Comparison of ENCODE assay signal across 8 cellular contexts in genomic region chr6:69796081-69796626, GRCh38. TPM values are rescaled to one million over a fixed set of nuclear protein-coding genes. Genes with fewer than 3 reads are reported as not detected.
DNase-seq lines count a peak whose midpoint lies in the region; ATAC-seq, FAIRE-seq and TF ChIP-seq lines count a peak whose summit lies in the region.

No MANE protein-coding gene starts in this region.

- no peak for TF ChIP-seq CTCF in kidney (IDR thresholded peaks at IDR 0.05; ENCODE audit: borderline replicate concordance, extremely low read depth, insufficient read depth)

- H3K27ac ChIP-seq in Karpas-422 (ENCODE audit: low read length) (peak overlapping the region; percentile 76), SK-N-MC (peak overlapping the region; percentile 72), kidney (ENCODE audit: low read depth in 2 of 2, low read length in 2 of 2) (peak overlapping the region; percentile 94 to 97)

- peak; percentile 23 for FAIRE-seq in kidney (lab: Jason Lieb, UNC)

- no peaks in the 10 kb centered on the region for H3K27me3 Mint-ChIP-seq in central memory CD8-positive, alpha-beta T cell

- H3K4me1 Mint-ChIP-seq in central memory CD8-positive, alpha-beta T cell, result peaks cover 48% of the 10 kb centered on the region

- peak overlapping the region; percentile 79 for H3K9ac ChIP-seq in Karpas-422 (ENCODE audit: low read length)
- peak overlapping the region; percentile 75 for H3K9ac ChIP-seq in SK-N-MC (ENCODE audit: insufficient read length)
- peak overlapping the region; percentile 81 to 92 for H3K9ac ChIP-seq in kidney (ENCODE audit: low read length in 2 of 2)

- no peaks in the 10 kb centered on the region for H4K20me1 ChIP-seq in Karpas-422 (ENCODE audit: insufficient read depth, low read depth, low read length)

- peak; percentile 52 for DNase-seq in ELR (ENCODE audit: low read depth)
- peak; percentile 74 for DNase-seq in Karpas-422
- DNase-seq in SK-N-MC (ENCODE audit: low read depth, low spot score), result no peak
- DNase-seq in central memory CD8-positive, alpha-beta T cell (ENCODE audit: low spot score in 2 of 2), result peak; percentile 35 to 56
- DNase-seq in kidney, result no peak
- DNase-seq in stimulated activated CD4-positive, alpha-beta T cell treated with anti-CD3 and anti-CD28 coated beads, Interleukin-2, amount 100 ng/mL, for 4 hours (ENCODE audit: low read depth), result peak; percentile 22
- DNase-seq in middle frontal gyrus (ENCODE audit: extremely low spot score, low spot score), result no peak

- peak overlapping the region; percentile 91 for H3K4me3 Mint-ChIP-seq in central memory CD8-positive, alpha-beta T cell

- no peaks in the 10 kb centered on the region for H3K9me2 ChIP-seq in Karpas-422 (replicated peaks; ENCODE audit: insufficient read depth, low read length)

- peak overlapping the region; percentile 82 for H3K4me2 ChIP-seq in Karpas-422 (ENCODE audit: low read depth, low read length, poor library complexity, severe bottlenecking)

- H3K27ac Mint-ChIP-seq in central memory CD8-positive, alpha-beta T cell (ENCODE audit: low read depth), result peak overlapping the region; percentile 97

- peaks cover 17% of the 10 kb centered on the region for H3K36me3 Mint-ChIP-seq in central memory CD8-positive, alpha-beta T cell (ENCODE audit: insufficient read depth)

- ATAC-seq in GM21576 (IDR thresholded peaks at IDR 0.05; ENCODE audit: unreplicated experiment), result peak; percentile 31
- peak; percentile 59 for ATAC-seq in central memory CD8-positive, alpha-beta T cell (replicated peaks; ENCODE audit: extremely low read depth, poor library complexity, severe bottlenecking)

- H3K9me3 ChIP-seq in Karpas-422 (ENCODE audit: low read length) (no peaks in the 10 kb centered on the region), SK-N-MC (ENCODE audit: low read depth, low read length) (no peaks in the 10 kb centered on the region), kidney (ENCODE audit: control insufficient read depth in 1 of 2, low read length in 2 of 2) (no peaks in the 10 kb centered on the region)

- no peaks in the 10 kb centered on the region for H3K27me3 ChIP-seq in Karpas-422 (ENCODE audit: low read length)

- H3K36me3 ChIP-seq in Karpas-422 (ENCODE audit: insufficient read depth, low read length), result no peaks in the 10 kb centered on the region
- H3K36me3 ChIP-seq in SK-N-MC (ENCODE audit: insufficient read depth, low read length), result no peaks in the 10 kb centered on the region
- no peaks in the 10 kb centered on the region for H3K36me3 ChIP-seq in kidney (ENCODE audit: control insufficient read depth in 1 of 2, insufficient read depth in 2 of 2, low read length in 2 of 2)

- peak overlapping the region; percentile 65 for H3K4me3 ChIP-seq in Karpas-422 (ENCODE audit: low read length)
- H3K4me3 ChIP-seq in SK-N-MC, result peak overlapping the region; percentile 87
- peak overlapping the region; percentile 91 to 95 for H3K4me3 ChIP-seq in kidney (ENCODE audit: low read length in 2 of 2)

- H3K9me3 Mint-ChIP-seq in central memory CD8-positive, alpha-beta T cell, result no peaks in the 10 kb centered on the region

- peaks cover 54% of the 10 kb centered on the region for H3K79me2 ChIP-seq in Karpas-422 (ENCODE audit: low read length)

- H2AFZ ChIP-seq in Karpas-422 (ENCODE audit: low read length), result 0 out of 2 replicates have a peak overlapping the region, but pooled peaks have one; percentile 19

- peaks cover 56% of the 10 kb centered on the region for H3K4me1 ChIP-seq in Karpas-422 (ENCODE audit: low read length)
- peaks cover 10 to 15% of the 10 kb centered on the region in 2 donors for H3K4me1 ChIP-seq in kidney (ENCODE audit: control insufficient read depth in 1 of 2, insufficient read depth in 1 of 2, low read depth in 1 of 2, low read length in 2 of 2)

- intact Hi-C loops in kidney (cut with DNase I), result no loop called here

RNA-seq across cellular contexts. Expression of gene LMBRD1, which starts 0.7 kb away (rescaled TPM):
- 23.5 and 53.6 TPM in 2 replicates for total RNA-seq in Karpas-422 (2014; rRNA removed; shearing (Covaris generic); ENCODE audit: low replicate concordance)
- total RNA-seq in kidney, result 91.3 TPM
- polyA plus RNA-seq in kidney (ENCODE audit: insufficient read depth, low read depth, low replicate concordance), result 102 TPM

Comparison
In these comparisons a context has a peak if more than half of its experiments do, and no peak if none do; other contexts are left out.
1. DNase-seq: peak in ELR (single experiment), Karpas-422 (single experiment), central memory CD8-positive, alpha-beta T cell (2 of 2) and stimulated activated CD4-positive, alpha-beta T cell treated with anti-CD3 and anti-CD28 coated beads, Interleukin-2, amount 100 ng/mL, for 4 hours (single experiment); none in SK-N-MC (single experiment), kidney (single experiment) and middle frontal gyrus (single experiment).
2. Peak in every context shown above with its lines, with median percentiles within 50 percentile points of each other: H3K27ac ChIP-seq, H3K4me3 ChIP-seq and H3K9ac ChIP-seq.